Comparison of ENCODE assay signal across 1 cellular context in the genomic region with DNA sequence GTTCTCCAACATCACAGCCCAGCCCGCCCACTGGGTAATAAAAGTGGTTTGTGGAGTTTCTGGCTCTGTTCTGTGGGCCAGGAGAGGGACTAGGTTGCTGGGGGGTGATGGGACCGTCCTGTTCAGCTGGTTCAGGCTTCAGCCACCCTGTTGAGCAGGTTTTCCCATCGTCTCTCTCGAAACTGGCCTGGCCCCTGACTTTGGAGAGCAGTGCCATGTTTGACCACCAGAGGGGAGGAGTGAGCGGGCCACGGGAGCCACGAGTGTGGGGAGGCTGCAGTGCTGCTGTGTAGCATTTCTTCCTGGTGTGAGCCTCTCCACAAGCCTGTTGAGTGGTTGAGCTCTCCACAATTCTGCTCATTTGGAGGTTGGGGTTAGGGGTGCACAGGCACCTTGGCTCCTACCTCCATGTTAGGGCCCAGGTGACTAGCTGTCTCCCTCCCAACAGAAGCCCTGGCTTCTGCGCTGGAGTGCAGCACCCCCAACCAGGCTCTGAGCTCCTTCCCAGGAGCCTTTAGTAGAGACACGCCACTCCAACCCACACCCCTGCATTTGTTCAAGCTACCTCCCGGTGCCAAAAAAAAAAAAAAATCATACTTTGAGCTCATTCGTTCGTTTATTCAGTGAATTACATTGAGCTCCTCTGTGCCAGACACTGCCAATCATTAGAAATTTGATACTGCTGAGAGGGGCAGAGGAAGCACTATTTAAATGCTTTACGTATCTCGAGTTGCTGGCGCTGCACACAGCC.
A peak's percentile ranks its signal among the peaks of the same experiment; 100 is the strongest.
TF ChIP-seq lines count a peak whose summit lies in the region.

No MANE protein-coding gene starts in this region.

TF ChIP-seq in K562, 482 proteins besides CTCF, POLR2A, EP300 and RAD21 (continued from another document):
- TF ChIP-seq, protein P1, sequence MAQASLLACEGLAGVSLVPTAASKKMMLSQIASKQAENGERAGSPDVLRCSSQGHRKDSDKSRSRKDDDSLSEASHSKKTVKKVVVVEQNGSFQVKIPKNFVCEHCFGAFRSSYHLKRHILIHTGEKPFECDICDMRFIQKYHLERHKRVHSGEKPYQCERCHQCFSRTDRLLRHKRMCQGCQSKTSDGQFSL (CRISPR knock-in tag; IDR thresholded peaks at IDR 0.05), result peak; percentile 64; the same call in 1 of the 2 replicates
- TF ChIP-seq, protein P1 (tag; IDR thresholded peaks at IDR 0.05), result no peak
- TF ChIP-seq, protein P2, sequence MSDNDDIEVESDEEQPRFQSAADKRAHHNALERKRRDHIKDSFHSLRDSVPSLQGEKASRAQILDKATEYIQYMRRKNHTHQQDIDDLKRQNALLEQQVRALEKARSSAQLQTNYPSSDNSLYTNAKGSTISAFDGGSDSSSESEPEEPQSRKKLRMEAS (CRISPR knock-in tag; IDR thresholded peaks at IDR 0.05), result peak; percentile 30; the same call in 1 of the 2 replicates
- TF ChIP-seq CEBPG (CRISPR knock-in tag; IDR thresholded peaks at IDR 0.05) (no peak), CEBPG (tag; conservative IDR thresholded peaks at IDR 0.05 in 1 of 2, IDR thresholded peaks at IDR 0.05 in 1 of 2) (no peak), HEY1 (CRISPR knock-in tag; IDR thresholded peaks at IDR 0.05; ENCODE audit: borderline replicate concordance) (no peak), ZNF24 (IDR thresholded peaks at IDR 0.05) (peak; percentile 99), STAG1 (CRISPR knock-in tag; IDR thresholded peaks at IDR 0.05; ENCODE audit: borderline replicate concordance) (peak; percentile 46; the same call in 1 of the 2 replicates), ZFP36 (IDR thresholded peaks at IDR 0.05; ENCODE audit: low read depth, low read length, partially characterized antibody) (peak; percentile 25), RNF2 (IDR thresholded peaks at IDR 0.05) (no peak), YY1 (IDR thresholded peaks at IDR 0.05; ENCODE audit: borderline replicate concordance in 1 of 3, control insufficient read depth in 1 of 3, extremely low read depth in 1 of 3, insufficient read depth in 3 of 3, insufficient read length in 1 of 3, insufficient replicate concordance in 2 of 3, low read depth in 1 of 3, low read length in 2 of 3) (peak in 2 of 3 experiments; percentile 10 to 20), CREB1 (IDR thresholded peaks at IDR 0.05) (no peak), CREB1 (CRISPR knock-in tag; IDR thresholded peaks at IDR 0.05) (peak; percentile 16; the same call in 1 of the 2 replicates), TCF3 (CRISPR knock-in tag; IDR thresholded peaks at IDR 0.05) (peak; percentile 32; the same call in 1 of the 2 replicates), SP2 (IDR thresholded peaks at IDR 0.05; ENCODE audit: extremely low read depth, low read depth, low read length, poor library complexity, severe bottlenecking) (no peak), NCOA1 (IDR thresholded peaks at IDR 0.05; ENCODE audit: low read depth) (no peak), ZNF384 (IDR thresholded peaks at IDR 0.05; ENCODE audit: low read depth, low read length) (peak; percentile 12; the same call in 1 of the 2 replicates), SMC3 (conservative IDR thresholded peaks at IDR 0.05; ENCODE audit: insufficient read depth, low read depth, low read length) (peak; percentile 88), CC2D1A (IDR thresholded peaks at IDR 0.05) (peak; percentile 25; the same call in 1 of the 2 replicates), HNRNPK (IDR thresholded peaks at IDR 0.05; ENCODE audit: low read depth, low read length, poor library complexity, severe bottlenecking) (no peak), JUN (IDR thresholded peaks at IDR 0.05; ENCODE audit: borderline replicate concordance, low read depth, low read length) (peak; percentile 45; the same call in 1 of the 2 replicates), JUN (CRISPR knock-in tag; IDR thresholded peaks at IDR 0.05; ENCODE audit: borderline replicate concordance) (no peak), RCOR1 (IDR thresholded peaks at IDR 0.05; ENCODE audit: borderline replicate concordance in 1 of 2, low read depth in 2 of 2, low read length in 2 of 2) (peak in 1 of 2 experiments; percentile 48; a peak in 1 of 4 replicates), MAFK (IDR thresholded peaks at IDR 0.05; ENCODE audit: low read length) (peak; percentile 6; the same call in 1 of the 2 replicates), KLF16 (IDR thresholded peaks at IDR 0.05) (peak; percentile 64; the same call in 1 of the 2 replicates), RBFOX2 (IDR thresholded peaks at IDR 0.05; ENCODE audit: low read depth, low read length) (peak; percentile 55), DMBX1 (CRISPR knock-in tag; IDR thresholded peaks at IDR 0.05; ENCODE audit: borderline replicate concordance) (0 out of 2 replicates have a peak, but pooled peaks have one; percentile 37), XRCC5 (IDR thresholded peaks at IDR 0.05; ENCODE audit: low read depth, low read length) (peak; percentile 63; the same call in 1 of the 2 replicates), TEAD1 (CRISPR knock-in tag; IDR thresholded peaks at IDR 0.05) (0 out of 4 replicates have a peak, but pooled peaks of 1 of the 2 experiments have one; percentile 20), MAZ (CRISPR knock-in tag; conservative IDR thresholded peaks at IDR 0.05 in 1 of 2, IDR thresholded peaks at IDR 0.05 in 1 of 2) (peak; percentile 17 to 69; a peak in 2 of 4 replicates)
- TF ChIP-seq, protein P3, sequence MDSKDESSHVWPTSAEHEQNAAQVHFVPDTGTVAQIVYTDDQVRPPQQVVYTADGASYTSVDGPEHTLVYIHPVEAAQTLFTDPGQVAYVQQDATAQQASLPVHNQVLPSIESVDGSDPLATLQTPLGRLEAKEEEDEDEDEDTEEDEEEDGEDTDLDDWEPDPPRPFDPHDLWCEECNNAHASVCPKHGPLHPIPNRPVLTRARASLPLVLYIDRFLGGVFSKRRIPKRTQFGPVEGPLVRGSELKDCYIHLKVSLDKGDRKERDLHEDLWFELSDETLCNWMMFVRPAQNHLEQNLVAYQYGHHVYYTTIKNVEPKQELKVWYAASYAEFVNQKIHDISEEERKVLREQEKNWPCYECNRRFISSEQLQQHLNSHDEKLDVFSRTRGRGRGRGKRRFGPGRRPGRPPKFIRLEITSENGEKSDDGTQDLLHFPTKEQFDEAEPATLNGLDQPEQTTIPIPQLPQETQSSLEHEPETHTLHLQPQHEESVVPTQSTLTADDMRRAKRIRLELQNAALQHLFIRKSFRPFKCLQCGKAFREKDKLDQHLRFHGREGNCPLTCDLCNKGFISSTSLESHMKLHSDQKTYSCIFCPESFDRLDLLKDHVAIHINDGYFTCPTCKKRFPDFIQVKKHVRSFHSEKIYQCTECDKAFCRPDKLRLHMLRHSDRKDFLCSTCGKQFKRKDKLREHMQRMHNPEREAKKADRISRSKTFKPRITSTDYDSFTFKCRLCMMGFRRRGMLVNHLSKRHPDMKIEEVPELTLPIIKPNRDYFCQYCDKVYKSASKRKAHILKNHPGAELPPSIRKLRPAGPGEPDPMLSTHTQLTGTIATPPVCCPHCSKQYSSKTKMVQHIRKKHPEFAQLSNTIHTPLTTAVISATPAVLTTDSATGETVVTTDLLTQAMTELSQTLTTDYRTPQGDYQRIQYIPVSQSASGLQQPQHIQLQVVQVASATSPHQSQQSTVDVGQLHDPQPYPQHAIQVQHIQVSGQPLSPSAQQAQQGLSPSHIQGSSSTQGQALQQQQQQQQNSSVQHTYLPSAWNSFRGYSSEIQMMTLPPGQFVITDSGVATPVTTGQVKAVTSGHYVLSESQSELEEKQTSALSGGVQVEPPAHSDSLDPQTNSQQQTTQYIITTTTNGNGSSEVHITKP (IDR thresholded peaks at IDR 0.05; ENCODE audit: partially characterized antibody), result peak; percentile 33
- TF ChIP-seq, protein P4, sequence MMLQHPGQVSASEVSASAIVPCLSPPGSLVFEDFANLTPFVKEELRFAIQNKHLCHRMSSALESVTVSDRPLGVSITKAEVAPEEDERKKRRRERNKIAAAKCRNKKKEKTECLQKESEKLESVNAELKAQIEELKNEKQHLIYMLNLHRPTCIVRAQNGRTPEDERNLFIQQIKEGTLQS (IDR thresholded peaks at IDR 0.05), result no peak
- TF ChIP-seq, protein P4 (CRISPR knock-in tag; conservative IDR thresholded peaks at IDR 0.05), result 0 out of 2 replicates have a peak, but pooled peaks have one; percentile 49
- TF ChIP-seq, protein P5, sequence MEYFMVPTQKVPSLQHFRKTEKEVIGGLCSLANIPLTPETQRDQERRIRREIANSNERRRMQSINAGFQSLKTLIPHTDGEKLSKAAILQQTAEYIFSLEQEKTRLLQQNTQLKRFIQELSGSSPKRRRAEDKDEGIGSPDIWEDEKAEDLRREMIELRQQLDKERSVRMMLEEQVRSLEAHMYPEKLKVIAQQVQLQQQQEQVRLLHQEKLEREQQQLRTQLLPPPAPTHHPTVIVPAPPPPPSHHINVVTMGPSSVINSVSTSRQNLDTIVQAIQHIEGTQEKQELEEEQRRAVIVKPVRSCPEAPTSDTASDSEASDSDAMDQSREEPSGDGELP (CRISPR knock-in tag; IDR thresholded peaks at IDR 0.05; ENCODE audit: borderline replicate concordance), result peak; percentile 60; the same call in 1 of the 2 replicates
- TF ChIP-seq, protein P6, sequence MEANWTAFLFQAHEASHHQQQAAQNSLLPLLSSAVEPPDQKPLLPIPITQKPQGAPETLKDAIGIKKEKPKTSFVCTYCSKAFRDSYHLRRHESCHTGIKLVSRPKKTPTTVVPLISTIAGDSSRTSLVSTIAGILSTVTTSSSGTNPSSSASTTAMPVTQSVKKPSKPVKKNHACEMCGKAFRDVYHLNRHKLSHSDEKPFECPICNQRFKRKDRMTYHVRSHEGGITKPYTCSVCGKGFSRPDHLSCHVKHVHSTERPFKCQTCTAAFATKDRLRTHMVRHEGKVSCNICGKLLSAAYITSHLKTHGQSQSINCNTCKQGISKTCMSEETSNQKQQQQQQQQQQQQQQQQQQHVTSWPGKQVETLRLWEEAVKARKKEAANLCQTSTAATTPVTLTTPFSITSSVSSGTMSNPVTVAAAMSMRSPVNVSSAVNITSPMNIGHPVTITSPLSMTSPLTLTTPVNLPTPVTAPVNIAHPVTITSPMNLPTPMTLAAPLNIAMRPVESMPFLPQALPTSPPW (CRISPR knock-in tag; IDR thresholded peaks at IDR 0.05), result peak; percentile 29; the same call in 1 of the 2 replicates
- TF ChIP-seq, protein P7, sequence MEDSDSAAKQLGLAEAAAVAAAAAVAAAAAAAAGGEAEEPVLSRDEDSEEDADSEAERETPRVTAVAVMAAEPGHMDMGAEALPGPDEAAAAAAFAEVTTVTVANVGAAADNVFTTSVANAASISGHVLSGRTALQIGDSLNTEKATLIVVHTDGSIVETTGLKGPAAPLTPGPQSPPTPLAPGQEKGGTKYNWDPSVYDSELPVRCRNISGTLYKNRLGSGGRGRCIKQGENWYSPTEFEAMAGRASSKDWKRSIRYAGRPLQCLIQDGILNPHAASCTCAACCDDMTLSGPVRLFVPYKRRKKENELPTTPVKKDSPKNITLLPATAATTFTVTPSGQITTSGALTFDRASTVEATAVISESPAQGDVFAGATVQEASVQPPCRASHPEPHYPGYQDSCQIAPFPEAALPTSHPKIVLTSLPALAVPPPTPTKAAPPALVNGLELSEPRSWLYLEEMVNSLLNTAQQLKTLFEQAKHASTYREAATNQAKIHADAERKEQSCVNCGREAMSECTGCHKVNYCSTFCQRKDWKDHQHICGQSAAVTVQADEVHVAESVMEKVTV (CRISPR knock-in tag; IDR thresholded peaks at IDR 0.05), result peak; percentile 73
- TF ChIP-seq, protein P8, sequence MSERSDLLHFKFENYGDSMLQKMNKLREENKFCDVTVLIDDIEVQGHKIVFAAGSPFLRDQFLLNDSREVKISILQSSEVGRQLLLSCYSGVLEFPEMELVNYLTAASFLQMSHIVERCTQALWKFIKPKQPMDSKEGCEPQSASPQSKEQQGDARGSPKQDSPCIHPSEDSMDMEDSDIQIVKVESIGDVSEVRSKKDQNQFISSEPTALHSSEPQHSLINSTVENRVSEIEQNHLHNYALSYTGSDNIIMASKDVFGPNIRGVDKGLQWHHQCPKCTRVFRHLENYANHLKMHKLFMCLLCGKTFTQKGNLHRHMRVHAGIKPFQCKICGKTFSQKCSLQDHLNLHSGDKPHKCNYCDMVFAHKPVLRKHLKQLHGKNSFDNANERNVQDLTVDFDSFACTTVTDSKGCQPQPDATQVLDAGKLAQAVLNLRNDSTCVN (CRISPR knock-in tag; IDR thresholded peaks at IDR 0.05), result 0 out of 2 replicates have a peak, but pooled peaks have one; percentile 42
